1 cellular context compared by ENCODE assay signal in genomic region chr10:28058746-28059145, GRCh38.
TF ChIP-seq lines count a peak whose summit lies in the region.

No MANE protein-coding gene starts in this region.

TF ChIP-seq in HCT116, 20 proteins besides CTCF, POLR2A, EP300 and RAD21 (continued from another document):
- no peak for TF ChIP-seq ZBTB33 (IDR thresholded peaks at IDR 0.05; ENCODE audit: extremely low read depth, insufficient replicate concordance, low read length)
